In genomic region chr10:15310776-15311175, GRCh38 we compare ENCODE assay signal across 1 cellular context.
TF ChIP-seq lines count a peak whose summit lies in the region.

No MANE protein-coding gene starts in this region.

TF ChIP-seq in WTC11, 78 proteins besides CTCF, POLR2A, EP300 and RAD21 (continued from another document):
- TF ChIP-seq ZNF281 (CRISPR knock-in tag; IDR thresholded peaks at IDR 0.05) (no peak), RELA (CRISPR knock-in tag; IDR thresholded peaks at IDR 0.05; ENCODE audit: borderline replicate concordance) (no peak), SP1 (CRISPR knock-in tag; conservative IDR thresholded peaks at IDR 0.05) (no peak), ZNF671 (CRISPR knock-in tag; IDR thresholded peaks at IDR 0.05) (no peak), CREB1 (CRISPR knock-in tag; IDR thresholded peaks at IDR 0.05) (no peak)
